1 cellular context compared by ENCODE assay signal in the genomic region with DNA sequence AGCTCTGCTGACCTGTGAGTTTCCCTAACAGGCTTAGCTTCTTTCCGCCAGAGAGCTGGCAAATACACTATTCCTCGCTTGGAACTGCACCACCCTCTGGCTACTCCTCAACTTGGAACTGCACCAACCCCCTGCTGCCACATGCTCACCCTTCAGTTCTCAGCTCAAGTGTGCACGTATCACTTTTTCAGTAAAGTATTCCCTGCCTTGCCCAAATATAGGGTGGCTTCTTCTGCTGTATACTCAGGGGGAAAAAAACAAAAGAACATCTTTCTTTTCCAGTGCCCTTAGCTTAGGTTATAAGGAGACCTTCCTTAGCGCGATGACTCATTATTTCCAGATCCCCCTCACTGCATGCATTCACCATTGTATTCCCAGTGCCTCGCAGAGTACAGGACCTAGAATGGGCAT.
TF ChIP-seq lines count a peak whose summit lies in the region.

No MANE protein-coding gene starts in this region.

TF ChIP-seq in GM23338, 12 proteins besides CTCF, POLR2A, EP300 and RAD21 (continued from another document):
- TF ChIP-seq, protein P1, sequence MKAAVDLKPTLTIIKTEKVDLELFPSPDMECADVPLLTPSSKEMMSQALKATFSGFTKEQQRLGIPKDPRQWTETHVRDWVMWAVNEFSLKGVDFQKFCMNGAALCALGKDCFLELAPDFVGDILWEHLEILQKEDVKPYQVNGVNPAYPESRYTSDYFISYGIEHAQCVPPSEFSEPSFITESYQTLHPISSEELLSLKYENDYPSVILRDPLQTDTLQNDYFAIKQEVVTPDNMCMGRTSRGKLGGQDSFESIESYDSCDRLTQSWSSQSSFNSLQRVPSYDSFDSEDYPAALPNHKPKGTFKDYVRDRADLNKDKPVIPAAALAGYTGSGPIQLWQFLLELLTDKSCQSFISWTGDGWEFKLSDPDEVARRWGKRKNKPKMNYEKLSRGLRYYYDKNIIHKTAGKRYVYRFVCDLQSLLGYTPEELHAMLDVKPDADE (IDR thresholded peaks at IDR 0.05), result no peak
- TF ChIP-seq ZNF114 (CRISPR knock-in tag; IDR thresholded peaks at IDR 0.05) (no peak), JUNB (IDR thresholded peaks at IDR 0.05; ENCODE audit: unreplicated experiment) (no peak), POLR2AphosphoS5 (IDR thresholded peaks at IDR 0.05; ENCODE audit: low read depth) (no peak), NANOG (IDR thresholded peaks at IDR 0.05; ENCODE audit: borderline replicate concordance) (no peak), ZNF331 (CRISPR knock-in tag; IDR thresholded peaks at IDR 0.05; ENCODE audit: low read depth) (no peak), CREB1 (CRISPR knock-in tag; IDR thresholded peaks at IDR 0.05; ENCODE audit: low read depth) (no peak)
- TF ChIP-seq, protein P2, sequence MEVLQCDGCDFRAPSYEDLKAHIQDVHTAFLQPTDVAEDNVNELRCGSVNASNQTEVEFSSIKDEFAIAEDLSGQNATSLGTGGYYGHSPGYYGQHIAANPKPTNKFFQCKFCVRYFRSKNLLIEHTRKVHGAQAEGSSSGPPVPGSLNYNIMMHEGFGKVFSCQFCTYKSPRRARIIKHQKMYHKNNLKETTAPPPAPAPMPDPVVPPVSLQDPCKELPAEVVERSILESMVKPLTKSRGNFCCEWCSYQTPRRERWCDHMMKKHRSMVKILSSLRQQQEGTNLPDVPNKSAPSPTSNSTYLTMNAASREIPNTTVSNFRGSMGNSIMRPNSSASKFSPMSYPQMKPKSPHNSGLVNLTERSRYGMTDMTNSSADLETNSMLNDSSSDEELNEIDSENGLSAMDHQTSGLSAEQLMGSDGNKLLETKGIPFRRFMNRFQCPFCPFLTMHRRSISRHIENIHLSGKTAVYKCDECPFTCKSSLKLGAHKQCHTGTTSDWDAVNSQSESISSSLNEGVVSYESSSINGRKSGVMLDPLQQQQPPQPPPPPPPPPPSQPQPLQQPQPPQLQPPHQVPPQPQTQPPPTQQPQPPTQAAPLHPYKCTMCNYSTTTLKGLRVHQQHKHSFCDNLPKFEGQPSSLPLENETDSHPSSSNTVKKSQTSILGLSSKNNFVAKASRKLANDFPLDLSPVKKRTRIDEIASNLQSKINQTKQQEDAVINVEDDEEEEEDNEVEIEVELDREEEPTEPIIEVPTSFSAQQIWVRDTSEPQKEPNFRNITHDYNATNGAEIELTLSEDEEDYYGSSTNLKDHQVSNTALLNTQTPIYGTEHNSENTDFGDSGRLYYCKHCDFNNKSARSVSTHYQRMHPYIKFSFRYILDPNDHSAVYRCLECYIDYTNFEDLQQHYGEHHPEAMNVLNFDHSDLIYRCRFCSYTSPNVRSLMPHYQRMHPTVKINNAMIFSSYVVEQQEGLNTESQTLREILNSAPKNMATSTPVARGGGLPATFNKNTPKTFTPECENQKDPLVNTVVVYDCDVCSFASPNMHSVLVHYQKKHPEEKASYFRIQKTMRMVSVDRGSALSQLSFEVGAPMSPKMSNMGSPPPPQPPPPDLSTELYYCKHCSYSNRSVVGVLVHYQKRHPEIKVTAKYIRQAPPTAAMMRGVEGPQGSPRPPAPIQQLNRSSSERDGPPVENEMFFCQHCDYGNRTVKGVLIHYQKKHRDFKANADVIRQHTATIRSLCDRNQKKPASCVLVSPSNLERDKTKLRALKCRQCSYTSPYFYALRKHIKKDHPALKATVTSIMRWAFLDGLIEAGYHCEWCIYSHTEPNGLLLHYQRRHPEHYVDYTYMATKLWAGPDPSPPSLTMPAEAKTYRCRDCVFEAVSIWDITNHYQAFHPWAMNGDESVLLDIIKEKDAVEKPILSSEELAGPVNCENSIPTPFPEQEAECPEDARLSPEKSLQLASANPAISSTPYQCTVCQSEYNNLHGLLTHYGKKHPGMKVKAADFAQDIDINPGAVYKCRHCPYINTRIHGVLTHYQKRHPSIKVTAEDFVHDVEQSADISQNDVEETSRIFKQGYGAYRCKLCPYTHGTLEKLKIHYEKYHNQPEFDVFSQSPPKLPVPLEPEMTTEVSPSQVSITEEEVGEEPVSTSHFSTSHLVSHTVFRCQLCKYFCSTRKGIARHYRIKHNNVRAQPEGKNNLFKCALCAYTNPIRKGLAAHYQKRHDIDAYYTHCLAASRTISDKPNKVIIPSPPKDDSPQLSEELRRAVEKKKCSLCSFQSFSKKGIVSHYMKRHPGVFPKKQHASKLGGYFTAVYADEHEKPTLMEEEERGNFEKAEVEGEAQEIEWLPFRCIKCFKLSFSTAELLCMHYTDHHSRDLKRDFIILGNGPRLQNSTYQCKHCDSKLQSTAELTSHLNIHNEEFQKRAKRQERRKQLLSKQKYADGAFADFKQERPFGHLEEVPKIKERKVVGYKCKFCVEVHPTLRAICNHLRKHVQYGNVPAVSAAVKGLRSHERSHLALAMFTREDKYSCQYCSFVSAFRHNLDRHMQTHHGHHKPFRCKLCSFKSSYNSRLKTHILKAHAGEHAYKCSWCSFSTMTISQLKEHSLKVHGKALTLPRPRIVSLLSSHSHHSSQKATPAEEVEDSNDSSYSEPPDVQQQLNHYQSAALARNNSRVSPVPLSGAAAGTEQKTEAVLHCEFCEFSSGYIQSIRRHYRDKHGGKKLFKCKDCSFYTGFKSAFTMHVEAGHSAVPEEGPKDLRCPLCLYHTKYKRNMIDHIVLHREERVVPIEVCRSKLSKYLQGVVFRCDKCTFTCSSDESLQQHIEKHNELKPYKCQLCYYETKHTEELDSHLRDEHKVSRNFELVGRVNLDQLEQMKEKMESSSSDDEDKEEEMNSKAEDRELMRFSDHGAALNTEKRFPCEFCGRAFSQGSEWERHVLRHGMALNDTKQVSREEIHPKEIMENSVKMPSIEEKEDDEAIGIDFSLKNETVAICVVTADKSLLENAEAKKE (CRISPR knock-in tag; IDR thresholded peaks at IDR 0.05), result no peak
